Comparison of ENCODE assay signal across 12 cellular contexts in genomic region chr21:38990424-38990794, GRCh38.
A peak's percentile ranks its signal among the peaks of the same experiment; 100 is the strongest.
DNase-seq lines count a peak whose midpoint lies in the region; ATAC-seq lines count a peak whose summit lies in the region.
"Had no signal": no experiment of that assay in that cellular context is flagged by ENCODE, and none has a peak within 500 bp of the region (broad histone marks: within the 10 kb centered on the region; RNA-seq: fewer than 3 reads in every experiment).

No MANE protein-coding gene starts in this region.

- no peak for ATAC-seq in naive thymus-derived CD8-positive, alpha-beta T cell

- no peaks in the 10 kb centered on the region for H3K9me3 Mint-ChIP-seq in naive thymus-derived CD8-positive, alpha-beta T cell

- H3K27ac ChIP-seq in stomach smooth muscle (ENCODE audit: low read length), result peak overlapping the region; percentile 67
- H3K27ac ChIP-seq: coronary artery, ovary had no signal

- H3K4me3 Mint-ChIP-seq in naive thymus-derived CD8-positive, alpha-beta T cell, result no peak overlapping the region

- H3K36me3 Mint-ChIP-seq in naive thymus-derived CD8-positive, alpha-beta T cell, result no peaks in the 10 kb centered on the region

- H3K27me3 ChIP-seq in stomach smooth muscle (ENCODE audit: control insufficient read depth in 1 of 2, insufficient read depth in 2 of 2, low read length in 2 of 2), result no peaks in the 10 kb centered on the region
- H3K27me3 ChIP-seq: ovary had no signal

- POLR2A ChIA-PET in naive thymus-derived CD8-positive, alpha-beta T cell (lab: Charles Lee), result no interaction called here

- H3K4me1 Mint-ChIP-seq in naive thymus-derived CD8-positive, alpha-beta T cell, result peaks cover 5 to 10% (median 5%) of the 10 kb centered on the region in 4 donors

- H3K4me3 ChIP-seq in stomach smooth muscle (ENCODE audit: low read length in 2 of 2), result peak overlapping the region in 1 of 2 donors; percentile 40
- H3K4me3 ChIP-seq: coronary artery, ovary had no signal

- H3K9me3 ChIP-seq in stomach smooth muscle (ENCODE audit: control insufficient read depth in 2 of 2, low read length in 2 of 2), result no peaks in the 10 kb centered on the region
- H3K9me3 ChIP-seq: ovary had no signal

- peaks cover 23 to 47% (median 46%) of the 10 kb centered on the region in 5 donors for H3K27me3 Mint-ChIP-seq in naive thymus-derived CD8-positive, alpha-beta T cell

- H3K9ac ChIP-seq in stomach smooth muscle (ENCODE audit: low read length in 2 of 2), result peak overlapping the region; percentile 13 to 39

- H3K4me1 ChIP-seq in stomach smooth muscle (ENCODE audit: control insufficient read depth, insufficient read depth, low read length), result peaks cover 78% of the 10 kb centered on the region

- H3K27ac Mint-ChIP-seq in naive thymus-derived CD8-positive, alpha-beta T cell, result no peak overlapping the region

- DNase-seq in NCI-H2107 (lab: John Stamatoyannopoulos, UW) (peak; percentile 87), NCI-H2107 treated with DMSO at 0.1 percent for 48 hours (lab: John Stamatoyannopoulos, UW; ENCODE audit: unreplicated experiment) (no peak), RPMI7951 (ENCODE audit: low read depth) (peak; percentile 50), left kidney (ENCODE audit: low read depth, low spot score) (peak; percentile 79), MV-4-11 (lab: John Stamatoyannopoulos, UW) (no peak)
- no peak for DNase-seq in naive thymus-derived CD8-positive, alpha-beta T cell
- DNase-seq in central memory CD4-positive, alpha-beta T cell, result no peak
- DNase-seq: GF-D8; NK-92 treated with Interleukin-12 subunit alpha and Interleukin-12 subunit beta, amount 100 ng/mL, for 24 hours had no signal

- H3K36me3 ChIP-seq in stomach smooth muscle (ENCODE audit: control insufficient read depth in 2 of 2, insufficient read depth in 2 of 2, low read length in 2 of 2), result no peaks in the 10 kb centered on the region
- H3K36me3 ChIP-seq: ovary had no signal

Comparison
In these comparisons a context has a peak if more than half of its experiments do, and no peak if none do; other contexts are left out.
1. DNase-seq: peak in NCI-H2107 (single experiment), RPMI7951 (single experiment) and left kidney (single experiment); none in NCI-H2107 treated with DMSO at 0.1 percent for 48 hours (single experiment), naive thymus-derived CD8-positive, alpha-beta T cell (0 of 10), central memory CD4-positive, alpha-beta T cell (single experiment) and MV-4-11 (single experiment).